24 cellular contexts compared by ENCODE assay signal in genomic region chr4:79223993-79224776, GRCh38.
"Had no signal": no experiment of that assay in that cellular context is flagged by ENCODE, and none has a peak within 500 bp of the region (broad histone marks: within the 10 kb centered on the region; RNA-seq: fewer than 3 reads in every experiment).

No MANE protein-coding gene starts in this region.

- ATAC-seq: activated CD8-positive, alpha-beta memory T cell treated with anti-CD3 and anti-CD28 coated beads, Interleukin-2, amount 10 ng/mL, durations not matched to agents 7 days and 5 days; activated T-cell treated with anti-CD3 and anti-CD28 coated beads, Interleukin-2, amount 50 U/mL, for 4 hours; T-helper 17 cell; WTC11 had no signal

- H3K27me3 ChIP-seq: brain microvascular endothelial cell had no signal

- H3K36me3 ChIP-seq: brain microvascular endothelial cell had no signal

- FAIRE-seq: colon had no signal

- DNase-seq: activated CD4-positive, alpha-beta T cell treated with anti-CD3 and anti-CD28 coated beads for 48 hours; activated CD4-positive, alpha-beta T cell treated with anti-CD3 and anti-CD28 coated beads, Interleukin-2, amount 50 U/mL, for 48 hours; activated CD4-positive, CD25-positive, alpha-beta regulatory T cell treated with anti-CD3 and anti-CD28 coated beads, Interleukin-2, amount 50 U/mL, for 72 hours; activated CD8-positive, alpha-beta memory T cell treated with anti-CD3 and anti-CD28 coated beads, Interleukin-2, amount 10 ng/mL, durations not matched to agents 7 days and 5 days; activated gamma-delta T cell treated with Interleukin-2 at 50 U/mL for 16 hours; activated naive CD4-positive, alpha-beta T cell treated with anti-CD3 and anti-CD28 coated beads, Interleukin-2, amount 10 ng/mL, durations not matched to agents 7 days and 5 days; activated naive CD8-positive, alpha-beta T cell treated with anti-CD3 and anti-CD28 coated beads for 36 hours; activated T-cell treated with anti-CD3 and anti-CD28 coated beads, Interleukin-2, amount 50 U/mL, for 4 hours; brain microvascular endothelial cell; cerebellar nuclear complex; Karpas-422; NCI-H1048; NCI-H1417; NCI-H1930; NCI-H2107; NCI-H2171 treated with DMSO at 0.1 percent for 48 hours; NCI-H226; NCI-H510A treated with DMSO at 0.1 percent for 48 hours; NCI-H69; SIG-M5; T-helper 17 cell; T-helper 9 cell had no signal

- H3K27ac ChIP-seq: brain microvascular endothelial cell had no signal
